ENCODE assay signal across 32 cellular contexts in the genomic region with DNA sequence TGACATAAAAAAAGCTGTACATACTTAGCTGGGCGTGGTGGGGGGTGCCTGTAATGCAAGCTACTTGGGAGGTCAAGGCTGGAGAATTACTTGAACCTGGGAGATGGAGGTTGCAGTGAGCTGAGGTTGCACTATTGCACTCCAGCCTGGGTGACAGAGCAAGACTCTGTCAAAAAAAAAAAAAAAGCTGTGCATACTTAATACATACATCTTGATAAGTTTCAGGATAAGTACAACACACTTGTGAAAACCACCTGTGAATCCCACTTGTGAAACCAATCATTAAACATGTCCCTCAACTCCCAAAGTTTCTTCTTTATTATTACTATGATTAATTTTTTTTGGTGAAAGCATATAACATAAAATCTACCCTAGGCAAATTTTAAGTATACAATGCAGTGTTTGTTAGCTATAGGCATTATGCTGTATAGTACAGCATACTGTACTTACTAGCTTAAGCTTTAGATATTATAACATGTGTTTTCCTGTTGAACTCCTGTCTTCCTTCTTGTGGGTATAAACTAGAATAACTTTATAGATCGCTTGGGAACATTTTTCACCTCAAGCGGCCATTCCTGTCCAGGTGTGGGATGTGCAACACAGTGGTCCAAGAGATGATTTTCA.
"Had no signal": no experiment of that assay in that cellular context is flagged by ENCODE, and none has a peak within 500 bp of the region (broad histone marks: within the 10 kb centered on the region; RNA-seq: fewer than 3 reads in every experiment).

No MANE protein-coding gene starts in this region.

- H3K4me1 Mint-ChIP-seq: activated B cell treated with CpG ODN at 0.5 μM for 24 hours had no signal

- DNase-seq: activated B cell treated with CpG ODN at 0.5 μM for 24 hours; activated CD4-positive, alpha-beta memory T cell treated with anti-CD3 and anti-CD28 coated beads for 36 hours; activated CD4-positive, alpha-beta T cell treated with anti-CD3 and anti-CD28 coated beads for 36 hours; activated CD4-positive, alpha-beta T cell treated with anti-CD3 and anti-CD28 coated beads, Interleukin-2, amount 10 ng/mL, durations not matched to agents 24 days and 14 days; activated CD8-positive, alpha-beta memory T cell treated with anti-CD3 and anti-CD28 coated beads, Interleukin-2, amount 10 ng/mL, durations not matched to agents 7 days and 5 days; activated CD8-positive, alpha-beta memory T cell treated with anti-CD3 and anti-CD28 coated beads, Interleukin-2, amount 50 U/mL, for 4 hours; activated CD8-positive, alpha-beta T cell treated with anti-CD3 and anti-CD28 coated beads, Interleukin-2, amount 10 ng/mL, durations not matched to agents 7 days and 5 days; activated effector memory CD4-positive, alpha-beta T cell treated with anti-CD3 and anti-CD28 coated beads, Interleukin-2, amount 50 U/mL, for 16 hours; activated naive CD4-positive, alpha-beta T cell treated with anti-CD3 and anti-CD28 coated beads for 36 hours; activated naive CD8-positive, alpha-beta T cell treated with anti-CD3 and anti-CD28 coated beads for 36 hours; activated naive CD8-positive, alpha-beta T cell treated with anti-CD3 and anti-CD28 coated beads, Interleukin-2, amount 50 U/mL, for 24 hours; activated T-cell treated with anti-CD3 and anti-CD28 coated beads, Interleukin-2, amount 50 U/mL, for 1 hour; activated T-cell treated with anti-CD3 and anti-CD28 coated beads, Interleukin-2, amount 50 U/mL, for 48 hours; adrenal gland; cortex of kidney; dermis blood vessel endothelial cell; effector CD4-positive, alpha-beta T cell; foreskin keratinocyte; gastrocnemius medialis; glutamatergic neuron; T-helper 1 cell; T-helper 17 cell; T1000; WERI-Rb-1 had no signal

- H3K27ac ChIP-seq: adrenal gland, ascending aorta, foreskin keratinocyte, gastrocnemius medialis, WERI-Rb-1 had no signal

- H3K27me3 ChIP-seq: adrenal gland, ascending aorta, foreskin keratinocyte, gastrocnemius medialis had no signal

- H3K36me3 ChIP-seq: adrenal gland, ascending aorta, gastrocnemius medialis, WERI-Rb-1 had no signal

- H3K4me1 ChIP-seq: adrenal gland, ascending aorta, foreskin keratinocyte, gastrocnemius medialis had no signal

- ATAC-seq: activated CD4-positive, alpha-beta T cell treated with anti-CD3 and anti-CD28 coated beads for 36 hours; activated CD4-positive, CD25-positive, alpha-beta regulatory T cell treated with anti-CD3 and anti-CD28 coated beads, Interleukin-2, amount 50 U/mL, for 24 hours; activated CD8-positive, alpha-beta memory T cell treated with anti-CD3 and anti-CD28 coated beads, Interleukin-2, amount 10 ng/mL, durations not matched to agents 7 days and 5 days; activated CD8-positive, alpha-beta T cell treated with anti-CD3 and anti-CD28 coated beads, Interleukin-2, amount 10 ng/mL, durations not matched to agents 7 days and 5 days; activated naive CD8-positive, alpha-beta T cell treated with anti-CD3 and anti-CD28 coated beads, Interleukin-2, amount 50 U/mL, for 24 hours; esophagus mucosa; foreskin keratinocyte; gastrocnemius medialis; T-helper 17 cell had no signal

- H3K27me3 Mint-ChIP-seq: activated CD4-positive, alpha-beta memory T cell treated with anti-CD3 and anti-CD28 coated beads for 36 hours; activated CD4-positive, alpha-beta T cell treated with anti-CD3 and anti-CD28 coated beads for 36 hours; activated CD4-positive, alpha-beta T cell treated with anti-CD3 and anti-CD28 coated beads, Interleukin-2, amount 10 ng/mL, durations not matched to agents 24 days and 14 days; activated naive CD4-positive, alpha-beta T cell treated with anti-CD3 and anti-CD28 coated beads, Interleukin-2, amount 50 U/mL, for 24 hours; activated naive CD8-positive, alpha-beta T cell treated with anti-CD3 and anti-CD28 coated beads for 36 hours; activated naive CD8-positive, alpha-beta T cell treated with anti-CD3 and anti-CD28 coated beads, Interleukin-2, amount 50 U/mL, for 24 hours; T-helper 17 cell had no signal

- H3K4me3 ChIP-seq: adrenal gland, ascending aorta, gastrocnemius medialis had no signal

- H3K4me3 Mint-ChIP-seq: activated B cell treated with CpG ODN at 0.5 μM for 24 hours; activated CD4-positive, alpha-beta memory T cell treated with anti-CD3 and anti-CD28 coated beads for 36 hours; activated CD4-positive, alpha-beta T cell treated with anti-CD3 and anti-CD28 coated beads for 36 hours; activated CD4-positive, alpha-beta T cell treated with anti-CD3 and anti-CD28 coated beads, Interleukin-2, amount 10 ng/mL, durations not matched to agents 24 days and 14 days; activated CD8-positive, alpha-beta memory T cell treated with anti-CD3 and anti-CD28 coated beads, Interleukin-2, amount 10 ng/mL, durations not matched to agents 7 days and 5 days; activated CD8-positive, alpha-beta T cell treated with anti-CD3 and anti-CD28 coated beads, Interleukin-2, amount 10 ng/mL, durations not matched to agents 7 days and 5 days; activated naive CD4-positive, alpha-beta T cell treated with anti-CD3 and anti-CD28 coated beads for 36 hours; activated naive CD4-positive, alpha-beta T cell treated with anti-CD3 and anti-CD28 coated beads, Interleukin-2, amount 50 U/mL, for 24 hours; activated naive CD8-positive, alpha-beta T cell treated with anti-CD3 and anti-CD28 coated beads for 36 hours; activated naive CD8-positive, alpha-beta T cell treated with anti-CD3 and anti-CD28 coated beads, Interleukin-2, amount 50 U/mL, for 24 hours; activated T-helper 1 cell treated with anti-CD3 and anti-CD28 coated beads, Interleukin-12 subunit alpha, Interleukin-12 subunit beta, Interleukin-2, Interleukin-4 antibody, amounts not matched to agents 30 ng/mL and 10 ng/mL and 1 ng/mL, durations not matched to agents 14 hours and 24 hours and 36 hours; brain; T-helper 17 cell; T-helper 2 cell treated with Interferon-gamma antibody and Interleukin-4, amounts not matched to agents 5 μg/mL and 100 μg/mL, for 36 hours had no signal

- H3K27ac Mint-ChIP-seq: activated B cell treated with CpG ODN at 0.5 μM for 24 hours; activated CD4-positive, alpha-beta memory T cell treated with anti-CD3 and anti-CD28 coated beads for 36 hours; activated CD4-positive, alpha-beta T cell treated with anti-CD3 and anti-CD28 coated beads for 36 hours; activated CD4-positive, alpha-beta T cell treated with anti-CD3 and anti-CD28 coated beads, Interleukin-2, amount 10 ng/mL, durations not matched to agents 24 days and 14 days; activated CD8-positive, alpha-beta memory T cell treated with anti-CD3 and anti-CD28 coated beads, Interleukin-2, amount 10 ng/mL, durations not matched to agents 7 days and 5 days; activated CD8-positive, alpha-beta T cell treated with anti-CD3 and anti-CD28 coated beads, Interleukin-2, amount 10 ng/mL, durations not matched to agents 7 days and 5 days; activated naive CD4-positive, alpha-beta T cell treated with anti-CD3 and anti-CD28 coated beads for 36 hours; activated naive CD4-positive, alpha-beta T cell treated with anti-CD3 and anti-CD28 coated beads, Interleukin-2, amount 50 U/mL, for 24 hours; activated naive CD8-positive, alpha-beta T cell treated with anti-CD3 and anti-CD28 coated beads for 36 hours; activated naive CD8-positive, alpha-beta T cell treated with anti-CD3 and anti-CD28 coated beads, Interleukin-2, amount 50 U/mL, for 24 hours; activated T-helper 1 cell treated with anti-CD3 and anti-CD28 coated beads, Interleukin-12 subunit alpha, Interleukin-12 subunit beta, Interleukin-2, Interleukin-4 antibody, amounts not matched to agents 30 ng/mL and 10 ng/mL and 1 ng/mL, durations not matched to agents 14 hours and 24 hours and 36 hours; activated T-helper 2 cell treated with anti-CD3 and anti-CD28 coated beads, Interferon-gamma antibody, Interleukin-2, Interleukin-4, amounts not matched to agents 10 μg/mL and 5 μg/mL and 100 μg/mL, durations not matched to agents 14 hours and 24 hours and 36 hours; T-helper 17 cell; T-helper 2 cell treated with Interferon-gamma antibody and Interleukin-4, amounts not matched to agents 5 μg/mL and 100 μg/mL, for 36 hours had no signal
